1 cellular context compared by ENCODE assay signal in the genomic region with DNA sequence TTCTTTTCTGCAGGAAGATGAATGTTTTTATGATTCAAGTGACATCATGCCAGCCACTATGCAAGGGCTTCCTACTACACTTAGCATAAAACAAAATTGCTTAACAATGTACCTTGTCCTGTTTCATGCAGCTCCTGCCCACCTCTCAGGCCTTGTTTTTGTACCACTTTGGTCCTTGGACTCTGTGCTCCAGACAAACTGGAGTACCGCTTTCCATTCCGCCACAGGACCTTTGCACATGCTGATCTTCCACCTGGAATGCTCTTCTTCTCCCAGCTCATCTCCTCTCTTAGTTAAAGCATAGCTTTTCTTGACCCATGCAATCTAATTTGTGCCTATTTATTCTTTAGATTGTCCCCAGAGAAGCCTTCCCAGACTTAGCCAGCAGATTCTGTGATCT.
TF ChIP-seq lines count a peak whose summit lies in the region.

No MANE protein-coding gene starts in this region.

TF ChIP-seq in H1, 55 proteins besides CTCF, POLR2A, EP300 and RAD21 (continued from another document):
- peak; percentile 42; the same call in 1 of the 2 replicates for TF ChIP-seq KDM1A (IDR thresholded peaks at IDR 0.05; ENCODE audit: borderline replicate concordance, low read length)
